25 cellular contexts compared by ENCODE assay signal in genomic region chr9:21070887-21071286, GRCh38. TPM values are rescaled to one million over a fixed set of nuclear protein-coding genes. Genes with fewer than 3 reads are reported as not detected.
"Had no signal": no experiment of that assay in that cellular context is flagged by ENCODE, and none has a peak within 500 bp of the region (broad histone marks: within the 10 kb centered on the region; RNA-seq: fewer than 3 reads in every experiment).

No MANE protein-coding gene starts in this region.

- H3K27me3 ChIP-seq: gastrocnemius medialis, neutrophil, spleen, thyroid gland, upper lobe of right lung had no signal

- H3K4me3 ChIP-seq: spleen, thyroid gland, upper lobe of right lung had no signal

- H3K4me1 Mint-ChIP-seq: activated CD4-positive, alpha-beta memory T cell treated with anti-CD3 and anti-CD28 coated beads, Interleukin-2, amount 10 ng/mL, durations not matched to agents 7 days and 5 days had no signal

- H3K9me3 ChIP-seq: gastrocnemius medialis, neutrophil, spleen, thyroid gland, upper lobe of right lung had no signal

- H3K27ac Mint-ChIP-seq: activated CD4-positive, alpha-beta memory T cell treated with anti-CD3 and anti-CD28 coated beads, Interleukin-2, amount 10 ng/mL, durations not matched to agents 7 days and 5 days; activated naive CD4-positive, alpha-beta T cell treated with anti-CD3 and anti-CD28 coated beads for 36 hours; activated naive CD8-positive, alpha-beta T cell treated with anti-CD3 and anti-CD28 coated beads, Interleukin-2, amount 10 ng/mL, durations not matched to agents 7 days and 5 days; activated T-cell treated with anti-CD3 and anti-CD28 coated beads, Interleukin-2, amount 50 U/mL, for 72 hours; dendritic cell treated with granulocyte-macrophage colony-stimulating factor and Interleukin-4, amounts not matched to agents 40 ng/mL and 50 ng/mL, for 4 days had no signal

- H3K4me3 Mint-ChIP-seq: activated CD4-positive, alpha-beta memory T cell treated with anti-CD3 and anti-CD28 coated beads, Interleukin-2, amount 10 ng/mL, durations not matched to agents 7 days and 5 days; activated naive CD4-positive, alpha-beta T cell treated with anti-CD3 and anti-CD28 coated beads for 36 hours; activated naive CD8-positive, alpha-beta T cell treated with anti-CD3 and anti-CD28 coated beads, Interleukin-2, amount 10 ng/mL, durations not matched to agents 7 days and 5 days; activated T-cell treated with anti-CD3 and anti-CD28 coated beads, Interleukin-2, amount 50 U/mL, for 72 hours; dendritic cell treated with granulocyte-macrophage colony-stimulating factor and Interleukin-4, amounts not matched to agents 40 ng/mL and 50 ng/mL, for 4 days had no signal

- H3K36me3 ChIP-seq: gastrocnemius medialis, neutrophil, spleen, thyroid gland, upper lobe of right lung had no signal

- H3K79me2 ChIP-seq: parathyroid adenoma had no signal

- ATAC-seq: activated T-cell treated with anti-CD3 and anti-CD28 coated beads, Interleukin-2, amount 50 U/mL, for 72 hours; stimulated activated naive CD8-positive, alpha-beta T cell treated with anti-CD3 and anti-CD28 coated beads, Interleukin-15, Interleukin-2, amounts not matched to agents 100 U/mL and 50 U/mL, for 24 hours had no signal

- H3K27ac ChIP-seq: gastrocnemius medialis, neutrophil, parathyroid adenoma, upper lobe of right lung had no signal

- H3K9me3 Mint-ChIP-seq: activated CD4-positive, alpha-beta memory T cell treated with anti-CD3 and anti-CD28 coated beads, Interleukin-2, amount 10 ng/mL, durations not matched to agents 7 days and 5 days; activated naive CD4-positive, alpha-beta T cell treated with anti-CD3 and anti-CD28 coated beads for 36 hours; activated T-cell treated with anti-CD3 and anti-CD28 coated beads, Interleukin-2, amount 50 U/mL, for 72 hours; dendritic cell treated with granulocyte-macrophage colony-stimulating factor and Interleukin-4, amounts not matched to agents 40 ng/mL and 50 ng/mL, for 4 days; nephron had no signal

- DNase-seq: activated CD4-positive, alpha-beta memory T cell treated with anti-CD3 and anti-CD28 coated beads, Interleukin-2, amount 10 ng/mL, durations not matched to agents 7 days and 5 days; activated CD4-positive, alpha-beta T cell treated with anti-CD3 and anti-CD28 coated beads for 48 hours; activated effector memory CD4-positive, alpha-beta T cell treated with Interleukin-2 at 50 U/mL for 16 hours; activated naive CD4-positive, alpha-beta T cell treated with anti-CD3 and anti-CD28 coated beads for 36 hours; activated naive CD8-positive, alpha-beta T cell treated with anti-CD3 and anti-CD28 coated beads, Interleukin-2, amount 10 ng/mL, durations not matched to agents 7 days and 5 days; activated T-cell treated with anti-CD3 and anti-CD28 coated beads, Interleukin-2, amount 50 U/mL, for 72 hours; effector CD4-positive, alpha-beta T cell; mammary epithelial cell; spleen; stimulated activated CD4-positive, alpha-beta T cell treated with anti-CD3 and anti-CD28 coated beads, Interleukin-4, amount 100 ng/mL, for 1 hour; stimulated activated naive CD8-positive, alpha-beta T cell treated with anti-CD3 and anti-CD28 coated beads, Interleukin-15, Interleukin-2, amounts not matched to agents 100 U/mL and 50 U/mL, for 24 hours; upper lobe of right lung had no signal

- H3K4me1 ChIP-seq: parathyroid adenoma, upper lobe of right lung had no signal

- H3K9ac ChIP-seq: parathyroid adenoma had no signal

RNA-seq across cellular contexts. Expression of gene IFNB1, which starts 6.9 kb away (rescaled TPM):
- total RNA-seq: cardiac septum; chondrocyte; esophagus mucosa; gastrocnemius medialis; left ventricle myocardium superior; mammary epithelial cell; pulmonary artery endothelial cell; spleen; subcutaneous adipose tissue; T-helper 2 cell treated with Interferon-gamma antibody and Interleukin-4, amounts not matched to agents 100 ng/mL and 5 ng/mL, for 36 hours; thyroid gland; upper lobe of right lung had no signal
- polyA plus RNA-seq: mammary epithelial cell, spleen had no signal
